In genomic region chr19:39738809-39739208, GRCh38 we compare ENCODE assay signal across 18 cellular contexts. TPM values are rescaled to one million over a fixed set of nuclear protein-coding genes. Genes with fewer than 3 reads are reported as not detected.
"Had no signal": no experiment of that assay in that cellular context is flagged by ENCODE, and none has a peak within 500 bp of the region (broad histone marks: within the 10 kb centered on the region; RNA-seq: fewer than 3 reads in every experiment).

No MANE protein-coding gene starts in this region.

- DNase-seq: activated CD4-positive, alpha-beta T cell treated with anti-CD3 and anti-CD28 coated beads, Interleukin-2, amount 50 U/mL, for 4 hours; activated gamma-delta T cell; activated naive CD8-positive, alpha-beta T cell treated with anti-CD3 and anti-CD28 coated beads for 36 hours; activated T-cell treated with anti-CD3 and anti-CD28 coated beads, Interleukin-2, amount 50 U/mL, for 1 hour; aorta; hypothalamus; posterior cingulate gyrus; small intestine had no signal

- H3K27me3 ChIP-seq: right atrium auricular region, vagina had no signal

- H3K36me3 Mint-ChIP-seq: activated naive CD8-positive, alpha-beta T cell treated with anti-CD3 and anti-CD28 coated beads for 36 hours had no signal

- H3K9me3 Mint-ChIP-seq: activated naive CD8-positive, alpha-beta T cell treated with anti-CD3 and anti-CD28 coated beads for 36 hours had no signal

- H3K9me3 ChIP-seq: right atrium auricular region, vagina had no signal

- H3K4me3 ChIP-seq: right atrium auricular region, vagina had no signal

- H3K36me3 ChIP-seq: right atrium auricular region, vagina had no signal

- H3K27ac Mint-ChIP-seq: activated naive CD8-positive, alpha-beta T cell treated with anti-CD3 and anti-CD28 coated beads for 36 hours had no signal

- H3K4me1 ChIP-seq: right atrium auricular region, vagina had no signal

- H3K27ac ChIP-seq: right atrium auricular region, vagina had no signal

- H3K4me3 Mint-ChIP-seq: activated naive CD8-positive, alpha-beta T cell treated with anti-CD3 and anti-CD28 coated beads for 36 hours had no signal

- ATAC-seq: activated CD4-positive, CD25-positive, alpha-beta regulatory T cell treated with anti-CD3 and anti-CD28 coated beads, Interleukin-2, amount 50 U/mL, for 24 hours; esophagus mucosa had no signal

RNA-seq across cellular contexts. Expression of gene CLC, which starts 1.0 kb away (rescaled TPM):
- total RNA-seq: activated naive CD8-positive, alpha-beta T cell treated with anti-CD3 and anti-CD28 coated beads for 36 hours; aorta; bronchial epithelial cell; chondrocyte; dermis microvascular lymphatic vessel endothelial cell; esophagus mucosa; fibroblast of villous mesenchyme; lower leg skin; myocyte; right atrium auricular region; vagina had no signal
- polyA plus RNA-seq: aorta had no signal

RNA-seq across cellular contexts. Expression of gene LGALS14, which starts 34.5 kb away (rescaled TPM):
- total RNA-seq: aorta, bronchial epithelial cell, chondrocyte, dermis microvascular lymphatic vessel endothelial cell, esophagus mucosa, fibroblast of villous mesenchyme, lower leg skin, myocyte, right atrium auricular region, vagina had no signal
- polyA plus RNA-seq: aorta, small intestine had no signal

RNA-seq across cellular contexts. Expression of gene LEUTX, which starts 39.8 kb away (rescaled TPM):
- total RNA-seq: activated naive CD8-positive, alpha-beta T cell treated with anti-CD3 and anti-CD28 coated beads for 36 hours; aorta; bronchial epithelial cell; chondrocyte; dermis microvascular lymphatic vessel endothelial cell; esophagus mucosa; fibroblast of villous mesenchyme; lower leg skin; myocyte; right atrium auricular region; vagina had no signal
- polyA plus RNA-seq: aorta, small intestine had no signal
